16 cellular contexts compared by ENCODE assay signal in genomic region chr16:11588321-11589244, GRCh38. TPM values are rescaled to one million over a fixed set of nuclear protein-coding genes. Genes with fewer than 3 reads are reported as not detected.
A peak's percentile ranks its signal among the peaks of the same experiment; 100 is the strongest.
DNase-seq lines count a peak whose midpoint lies in the region; ATAC-seq, FAIRE-seq and TF ChIP-seq lines count a peak whose summit lies in the region.
"Had no signal": no experiment of that assay in that cellular context is flagged by ENCODE, and none has a peak within 500 bp of the region (broad histone marks: within the 10 kb centered on the region; RNA-seq: fewer than 3 reads in every experiment).

No MANE protein-coding gene starts in this region.

- peaks cover 18% of the 10 kb centered on the region for H3K4me1 ChIP-seq in CD8-positive, alpha-beta T cell (ENCODE audit: insufficient read depth, low read length)
- H3K4me1 ChIP-seq in neural progenitor cell (peaks cover 26% of the 10 kb centered on the region), pancreas (peaks cover 0 to 7% (median 2%) of the 10 kb centered on the region in 3 donors)
- H3K4me1 ChIP-seq: BE2C had no signal

- ATAC-seq in CD8-positive, alpha-beta T cell, result no peak
- ATAC-seq in effector memory CD8-positive, alpha-beta T cell (replicated peaks), result no peak
- ATAC-seq in esophagus mucosa (no peak), pancreas (no peak)
- no peak for ATAC-seq in activated T-helper 17 cell treated with anti-CD3 and anti-CD28 coated beads, Interleukin-2, amount 50 U/mL, for 72 hours (replicated peaks)
- ATAC-seq: HCT116 had no signal

- POLR2A ChIA-PET in CD8-positive, alpha-beta T cell (lab: Charles Lee), result interaction anchor here (0.9 to 1.2 kb wide), 5 partner anchors 12 to 79 kb away, joined by 3 to 4 read pairs (median 4); partner anchors contain the start of gene SNN

- H3K4me1 Mint-ChIP-seq in activated CD4-positive, alpha-beta T cell treated with anti-CD3 and anti-CD28 coated beads, Interleukin-2, amount 10 ng/mL, durations not matched to agents 24 days and 14 days, result peaks cover 25% of the 10 kb centered on the region
- H3K4me1 Mint-ChIP-seq in CD8-positive, alpha-beta T cell (ENCODE audit: low read depth), result peaks cover 30% of the 10 kb centered on the region
- H3K4me1 Mint-ChIP-seq in effector memory CD8-positive, alpha-beta T cell (ENCODE audit: low read depth in 2 of 2), result peaks cover 15 to 20% of the 10 kb centered on the region in 2 donors
- peaks cover 22% of the 10 kb centered on the region for H3K4me1 Mint-ChIP-seq in neural progenitor cell
- H3K4me1 Mint-ChIP-seq in activated T-helper 17 cell treated with anti-CD3 and anti-CD28 coated beads, Interleukin-2, amount 50 U/mL, for 72 hours, result peaks cover 5% of the 10 kb centered on the region

- no peaks in the 10 kb centered on the region for H3K9me3 ChIP-seq in CD8-positive, alpha-beta T cell (ENCODE audit: low read length)
- H3K9me3 ChIP-seq in neural progenitor cell (ENCODE audit: low read depth) (no peaks in the 10 kb centered on the region), pancreas (no peaks in the 10 kb centered on the region)
- H3K9me3 ChIP-seq: BE2C had no signal

- DNase-seq in activated CD4-positive, alpha-beta T cell treated with anti-CD3 and anti-CD28 coated beads, Interleukin-2, amount 10 ng/mL, durations not matched to agents 24 days and 14 days, result no peak
- no peak for DNase-seq in activated CD4-positive, alpha-beta T cell treated with anti-CD3 and anti-CD28 coated beads, Interleukin-2, amount 50 U/mL, for 48 hours
- no peak for DNase-seq in CD8-positive, alpha-beta T cell
- DNase-seq in effector memory CD8-positive, alpha-beta T cell, result no peak
- DNase-seq in neural progenitor cell (ENCODE audit: low spot score) (no peak), pancreas (no peak)
- DNase-seq: activated CD4-positive, alpha-beta T cell treated with anti-CD3 and anti-CD28 coated beads, Interleukin-2, amount 10 ng/mL, durations not matched to agents 7 days and 5 days; DMS 273 treated with DMSO at 0.1 percent for 48 hours; effector memory CD4-positive, alpha-beta T cell; NCI-H1417 treated with DMSO at 0.1 percent for 48 hours; NCI-H526 had no signal

- H3K79me2 ChIP-seq in neural progenitor cell (ENCODE audit: low read depth), result peaks cover 21% of the 10 kb centered on the region

- H3K27ac ChIP-seq in CD8-positive, alpha-beta T cell (ENCODE audit: low read depth, low read length), result no peak overlapping the region
- no peak overlapping the region for H3K27ac ChIP-seq in neural progenitor cell
- H3K27ac ChIP-seq in pancreas, result no peak overlapping the region

- no peaks in the 10 kb centered on the region for H3K36me3 ChIP-seq in CD8-positive, alpha-beta T cell (ENCODE audit: insufficient read depth, low read length)
- H3K36me3 ChIP-seq in neural progenitor cell, result no peaks in the 10 kb centered on the region
- H3K36me3 ChIP-seq in pancreas, result no peaks in the 10 kb centered on the region
- H3K36me3 ChIP-seq: BE2C had no signal

- H3K4me2 ChIP-seq in neural progenitor cell, result no peak overlapping the region

- 82 to 90% methylated on average over 8 of the region's 8 CpGs for WGBS in pancreas, 2 donors

- no peak overlapping the region for H3K4me3 ChIP-seq in CD8-positive, alpha-beta T cell (ENCODE audit: low read depth, low read length)
- H3K4me3 ChIP-seq in neural progenitor cell (no peak overlapping the region), pancreas (no peak overlapping the region)

- no peak for FAIRE-seq in pancreas (lab: Jason Lieb, UNC)

- no peak for TF ChIP-seq CTCF in CD8-positive, alpha-beta T cell (IDR thresholded peaks at IDR 0.05)
- no peak for TF ChIP-seq CTCF in neural progenitor cell (IDR thresholded peaks at IDR 0.05)
- TF ChIP-seq CTCF in pancreas (IDR thresholded peaks at IDR 0.05), result no peak

- H3K9me3 Mint-ChIP-seq in activated CD4-positive, alpha-beta T cell treated with anti-CD3 and anti-CD28 coated beads, Interleukin-2, amount 10 ng/mL, durations not matched to agents 24 days and 14 days, result no peaks in the 10 kb centered on the region
- H3K9me3 Mint-ChIP-seq in CD8-positive, alpha-beta T cell, result no peaks in the 10 kb centered on the region
- H3K9me3 Mint-ChIP-seq in effector memory CD8-positive, alpha-beta T cell, result no peaks in the 10 kb centered on the region
- peaks cover 4% of the 10 kb centered on the region for H3K9me3 Mint-ChIP-seq in neural progenitor cell
- no peaks in the 10 kb centered on the region for H3K9me3 Mint-ChIP-seq in activated T-helper 17 cell treated with anti-CD3 and anti-CD28 coated beads, Interleukin-2, amount 50 U/mL, for 72 hours
- H3K9me3 Mint-ChIP-seq: activated CD4-positive, alpha-beta T cell treated with anti-CD3 and anti-CD28 coated beads, Interleukin-2, amount 10 ng/mL, durations not matched to agents 7 days and 5 days; memory B cell had no signal

- intact Hi-C loops in activated CD4-positive, alpha-beta T cell treated with anti-CD3 and anti-CD28 coated beads, Interleukin-2, amount 10 ng/mL, durations not matched to agents 24 days and 14 days (cut with micrococcal nuclease), result loop anchor here (10.0 kb wide), 4 partner anchors 326 to 946 kb away; partner anchors contain the start of genes GSPT1 and SOCS1
- intact Hi-C loops in CD8-positive, alpha-beta T cell (cut with DNase I, micrococcal nuclease), result loop anchor here in 1 of 2 experiments (5.0 kb wide), 3 partner anchors 34 to 54 kb away; no protein-coding TSS in a partner anchor
- intact Hi-C loops in pancreas (cut with DNase I), result no loop called here

- no peaks in the 10 kb centered on the region for H4K20me1 ChIP-seq in neural progenitor cell (ENCODE audit: low read depth)

- no peaks in the 10 kb centered on the region for H3K27me3 ChIP-seq in CD8-positive, alpha-beta T cell (ENCODE audit: insufficient read depth, low read length)
- no peaks in the 10 kb centered on the region for H3K27me3 ChIP-seq in neural progenitor cell
- H3K27me3 ChIP-seq in pancreas, result no peaks in the 10 kb centered on the region
- H3K27me3 ChIP-seq: BE2C had no signal

- peak overlapping the region; percentile 67 for H3K27ac Mint-ChIP-seq in activated CD4-positive, alpha-beta T cell treated with anti-CD3 and anti-CD28 coated beads, Interleukin-2, amount 10 ng/mL, durations not matched to agents 24 days and 14 days
- peak overlapping the region; percentile 55 for H3K27ac Mint-ChIP-seq in CD8-positive, alpha-beta T cell
- H3K27ac Mint-ChIP-seq in effector memory CD8-positive, alpha-beta T cell, result peak overlapping the region; percentile 41 to 98
- no peak overlapping the region for H3K27ac Mint-ChIP-seq in neural progenitor cell
- H3K27ac Mint-ChIP-seq in activated T-helper 17 cell treated with anti-CD3 and anti-CD28 coated beads, Interleukin-2, amount 50 U/mL, for 72 hours, result no peak overlapping the region

- H2AFZ ChIP-seq in neural progenitor cell (replicated peaks), result no peak overlapping the region

- H3K36me3 Mint-ChIP-seq in activated CD4-positive, alpha-beta T cell treated with anti-CD3 and anti-CD28 coated beads, Interleukin-2, amount 10 ng/mL, durations not matched to agents 24 days and 14 days (ENCODE audit: low read depth), result peaks cover 19% of the 10 kb centered on the region
- H3K36me3 Mint-ChIP-seq in CD8-positive, alpha-beta T cell, result peaks cover 30% of the 10 kb centered on the region
- H3K36me3 Mint-ChIP-seq in effector memory CD8-positive, alpha-beta T cell (ENCODE audit: insufficient read depth), result peaks cover 34% of the 10 kb centered on the region
- H3K36me3 Mint-ChIP-seq in neural progenitor cell, result no peaks in the 10 kb centered on the region
- H3K36me3 Mint-ChIP-seq in activated T-helper 17 cell treated with anti-CD3 and anti-CD28 coated beads, Interleukin-2, amount 50 U/mL, for 72 hours (ENCODE audit: low read depth), result peaks cover 22% of the 10 kb centered on the region

- H3K4me3 Mint-ChIP-seq in activated CD4-positive, alpha-beta T cell treated with anti-CD3 and anti-CD28 coated beads, Interleukin-2, amount 10 ng/mL, durations not matched to agents 24 days and 14 days, result peak overlapping the region; percentile 21
- peak overlapping the region; percentile 92 for H3K4me3 Mint-ChIP-seq in CD8-positive, alpha-beta T cell
- peak overlapping the region in 1 of 2 donors; percentile 36 for H3K4me3 Mint-ChIP-seq in effector memory CD8-positive, alpha-beta T cell
- H3K4me3 Mint-ChIP-seq in neural progenitor cell, result peak overlapping the region; percentile 90
- H3K4me3 Mint-ChIP-seq in activated T-helper 17 cell treated with anti-CD3 and anti-CD28 coated beads, Interleukin-2, amount 50 U/mL, for 72 hours, result no peak overlapping the region

- peaks cover 3% of the 10 kb centered on the region for H3K27me3 Mint-ChIP-seq in activated CD4-positive, alpha-beta T cell treated with anti-CD3 and anti-CD28 coated beads, Interleukin-2, amount 10 ng/mL, durations not matched to agents 24 days and 14 days
- no peaks in the 10 kb centered on the region for H3K27me3 Mint-ChIP-seq in CD8-positive, alpha-beta T cell (ENCODE audit: low read depth)
- no peaks in the 10 kb centered on the region for H3K27me3 Mint-ChIP-seq in effector memory CD8-positive, alpha-beta T cell
- H3K27me3 Mint-ChIP-seq in neural progenitor cell (ENCODE audit: insufficient read depth, low read depth), result peaks cover 26% of the 10 kb centered on the region
- no peaks in the 10 kb centered on the region for H3K27me3 Mint-ChIP-seq in activated T-helper 17 cell treated with anti-CD3 and anti-CD28 coated beads, Interleukin-2, amount 50 U/mL, for 72 hours
- H3K27me3 Mint-ChIP-seq: memory B cell had no signal

- CTCF ChIA-PET in CD8-positive, alpha-beta T cell (lab: Charles Lee), result interaction anchor here (0.9 to 2.9 kb wide), 3 partner anchors 22 to 56 kb away, joined by 3 to 11 read pairs (median 3); no protein-coding TSS in a partner anchor

- H3K9ac ChIP-seq in neural progenitor cell, result no peak overlapping the region

- H3F3A ChIP-seq in neural progenitor cell (ENCODE audit: low read depth), result peaks cover 38% of the 10 kb centered on the region

RNA-seq across cellular contexts. Expression of gene LITAF, which starts 1.9 kb away (rescaled TPM):
- total RNA-seq in activated CD4-positive, alpha-beta T cell treated with anti-CD3 and anti-CD28 coated beads, Interleukin-2, amount 10 ng/mL, durations not matched to agents 24 days and 14 days, result 163 and 170 TPM in 2 replicates
- total RNA-seq in CD8-positive, alpha-beta T cell, result 100 to 1,000 TPM; 543 TPM
- total RNA-seq in neural progenitor cell (ENCODE audit: low replicate concordance) (42.5 and 50.0 TPM in 2 replicates), esophagus mucosa (36.9 TPM), pancreas (10 to 100 TPM; 26.9 to 85.3 (median 32.3) TPM)
- 10 to 100 TPM; 66.0 to 82.9 TPM for total RNA-seq in activated T-helper 17 cell treated with anti-CD3 and anti-CD28 coated beads, Interleukin-2, amount 50 U/mL, for 72 hours
- 10 to 100 TPM; 17.6 to 37.3 TPM for polyA plus RNA-seq in pancreas

Comparison
In these comparisons a context has a peak if more than half of its experiments do, and no peak if none do; other contexts are left out.
1. H3K27ac Mint-ChIP-seq: peak in activated CD4-positive, alpha-beta T cell treated with anti-CD3 and anti-CD28 coated beads, Interleukin-2, amount 10 ng/mL, durations not matched to agents 24 days and 14 days (single experiment), CD8-positive, alpha-beta T cell (single experiment) and effector memory CD8-positive, alpha-beta T cell (2 of 2); none in neural progenitor cell (single experiment) and activated T-helper 17 cell treated with anti-CD3 and anti-CD28 coated beads, Interleukin-2, amount 50 U/mL, for 72 hours (single experiment).